ENCODE assay signal across 8 cellular contexts in genomic region chr7:132709971-132710567, GRCh38.
DNase-seq lines count a peak whose midpoint lies in the region; ATAC-seq and TF ChIP-seq lines count a peak whose summit lies in the region.

No MANE protein-coding gene starts in this region.

- H3K4me1 ChIP-seq in CD8-positive, alpha-beta memory T cell (ENCODE audit: insufficient read depth, low read length) = no peaks in the 10 kb centered on the region

- H3K36me3 Mint-ChIP-seq in CD8-positive, alpha-beta memory T cell = no peaks in the 10 kb centered on the region
- no peaks in the 10 kb centered on the region for H3K36me3 Mint-ChIP-seq in HFFc6 (ENCODE audit: low read depth)

- CTCF ChIA-PET in CD8-positive, alpha-beta memory T cell (lab: Charles Lee) = interaction anchor here (0.9 to 1.6 kb wide), 2 partner anchors 9 kb away, joined by 3 read pairs; no protein-coding TSS in a partner anchor

- no peak overlapping the region for H3K27ac ChIP-seq in CD8-positive, alpha-beta memory T cell (ENCODE audit: low read depth, low read length)

- no peak overlapping the region for H3K4me3 ChIP-seq in CD8-positive, alpha-beta memory T cell (ENCODE audit: low read length)

- POLR2A ChIA-PET in CD8-positive, alpha-beta memory T cell (lab: Charles Lee) = no interaction called here

- DNase-seq in CD8-positive, alpha-beta memory T cell = peak in 3 of 5 donors; percentile 3 to 6 (median 3)
- DNase-seq in HFFc6 = peak; percentile 54
- peak; percentile 16 for DNase-seq in activated naive CD4-positive, alpha-beta T cell treated with anti-CD3 and anti-CD28 coated beads, Interleukin-2, amount 50 U/mL, for 16 hours
- DNase-seq in left lobe of liver (ENCODE audit: low spot score) = no peak

- H3K9me3 ChIP-seq in CD8-positive, alpha-beta memory T cell (ENCODE audit: low read length) = no peaks in the 10 kb centered on the region

- ATAC-seq in left lobe of liver = peak; percentile 19
- ATAC-seq in HG02885 (IDR thresholded peaks at IDR 0.05; ENCODE audit: poor library complexity, unreplicated experiment) = no peak
- no peak for ATAC-seq in GM21423 (IDR thresholded peaks at IDR 0.05; ENCODE audit: unreplicated experiment)
- ATAC-seq in HG02981 (IDR thresholded peaks at IDR 0.05; ENCODE audit: unreplicated experiment) = no peak
- ATAC-seq in GM21526 (IDR thresholded peaks at IDR 0.05; ENCODE audit: low FRiP score, unreplicated experiment) = no peak

- H3K36me3 ChIP-seq in CD8-positive, alpha-beta memory T cell (ENCODE audit: insufficient read depth, low read length) = no peaks in the 10 kb centered on the region

- TF ChIP-seq CTCF in HFFc6 (IDR thresholded peaks at IDR 0.05) = peak; percentile 90

- no peaks in the 10 kb centered on the region for H3K27me3 ChIP-seq in CD8-positive, alpha-beta memory T cell (ENCODE audit: insufficient read depth, low read length, poor library complexity, severe bottlenecking)

- peak overlapping the region in 1 of 8 donors; percentile 4 for H3K27ac Mint-ChIP-seq in CD8-positive, alpha-beta memory T cell
- no peak overlapping the region for H3K27ac Mint-ChIP-seq in HFFc6

- H3K9me3 Mint-ChIP-seq in CD8-positive, alpha-beta memory T cell = no peaks in the 10 kb centered on the region
- H3K9me3 Mint-ChIP-seq in HFFc6 = no peaks in the 10 kb centered on the region

- no peak overlapping the region for H3K4me3 Mint-ChIP-seq in CD8-positive, alpha-beta memory T cell
- no peak overlapping the region for H3K4me3 Mint-ChIP-seq in HFFc6

- H3K4me1 Mint-ChIP-seq in CD8-positive, alpha-beta memory T cell = no peaks in the 10 kb centered on the region
- no peaks in the 10 kb centered on the region for H3K4me1 Mint-ChIP-seq in HFFc6 (ENCODE audit: low read depth)

- H3K27me3 Mint-ChIP-seq in CD8-positive, alpha-beta memory T cell = peaks cover 0 to 6% of the 10 kb centered on the region in 2 donors
- H3K27me3 Mint-ChIP-seq in HFFc6 (ENCODE audit: insufficient read depth) = peaks cover 11% of the 10 kb centered on the region; the same call in 1 of the 2 replicates
